ENCODE assay signal across 14 cellular contexts in genomic region chr20:4233520-4233919, GRCh38. TPM values are rescaled to one million over a fixed set of nuclear protein-coding genes. Genes with fewer than 3 reads are reported as not detected.
DNase-seq lines count a peak whose midpoint lies in the region; ATAC-seq and TF ChIP-seq lines count a peak whose summit lies in the region.
"Had no signal": no experiment of that assay in that cellular context is flagged by ENCODE, and none has a peak within 500 bp of the region (broad histone marks: within the 10 kb centered on the region; RNA-seq: fewer than 3 reads in every experiment).

No MANE protein-coding gene starts in this region.

- H3K27ac ChIP-seq in RWPE1 (peak overlapping the region; percentile 61), PC-9 (no peak overlapping the region)
- H3K27ac ChIP-seq: esophagus muscularis mucosa had no signal

- no peak for DNase-seq in BJ (ENCODE audit: low read depth)
- peak; percentile 10 for DNase-seq in GM12865 (ENCODE audit: low read depth)
- DNase-seq in RWPE1 (ENCODE audit: low spot score) = no peak
- no peak for DNase-seq in fibroblast of pulmonary artery (ENCODE audit: low read depth)
- DNase-seq in NCI-H345 treated with DMSO at 0.1 percent for 48 hours (lab: John Stamatoyannopoulos, UW; ENCODE audit: unreplicated experiment) = no peak
- DNase-seq in PC-9 = no peak
- DNase-seq in stimulated activated naive B cell treated with anti-CD40 and anti-IgM and Interleukin-4, amounts not matched to agents 10 μg/mL and 1 μg/mL and 100 μg/mL, for 72 hours = no peak
- DNase-seq: CD4-positive, alpha-beta T cell; NCI-H2081 treated with DMSO at 0.1 percent for 48 hours; occipital lobe had no signal

- no peak overlapping the region for H3K4me3 Mint-ChIP-seq in stimulated activated naive B cell treated with anti-CD40 and anti-IgM and Interleukin-4, amounts not matched to agents 10 μg/mL and 1 μg/mL and 100 μg/mL, for 72 hours
- H3K4me3 Mint-ChIP-seq: activated T-helper 1 cell treated with anti-CD3 and anti-CD28 coated beads, Interleukin-12 subunit alpha, Interleukin-12 subunit beta, Interleukin-2, Interleukin-4 antibody, amounts not matched to agents 30 ng/mL and 10 ng/mL and 1 ng/mL, durations not matched to agents 14 hours and 24 hours and 36 hours; CD4-positive, alpha-beta T cell; dendritic cell treated with granulocyte-macrophage colony-stimulating factor and Interleukin-4, amounts not matched to agents 40 ng/mL and 50 ng/mL, for 4 days; T-helper 2 cell treated with Interferon-gamma antibody and Interleukin-4, amounts not matched to agents 5 μg/mL and 100 μg/mL, for 36 hours had no signal

- TF ChIP-seq CTCF in BJ (IDR thresholded peaks at IDR 0.05; ENCODE audit: insufficient read depth, low read depth, low read length) = peak; percentile 21; the same call in 1 of the 2 replicates
- peak; percentile 33 for TF ChIP-seq CTCF in GM12865 (IDR thresholded peaks at IDR 0.05; ENCODE audit: insufficient read depth, low read depth, low read length, missing control alignments)
- TF ChIP-seq CTCF in RWPE1 (conservative IDR thresholded peaks at IDR 0.05; ENCODE audit: low read depth) = no peak
- TF ChIP-seq CTCF in fibroblast of pulmonary artery (IDR thresholded peaks at IDR 0.05; ENCODE audit: low read length, missing control alignments) = peak; percentile 22
- no peak; the same call in 1 of the 2 replicates for TF ChIP-seq CTCF in PC-9 (conservative IDR thresholded peaks at IDR 0.05)

- no peaks in the 10 kb centered on the region for H4K20me1 ChIP-seq in PC-9 (ENCODE audit: insufficient read depth)

- H3K79me2 ChIP-seq in PC-9 (ENCODE audit: low read depth) = no peaks in the 10 kb centered on the region

- H3K4me1 ChIP-seq in PC-9 (replicated peaks; ENCODE audit: insufficient read depth) = no peaks in the 10 kb centered on the region; the same call in 1 of the 2 replicates

- CTCF ChIA-PET in BJ (lab: Yijun Ruan, JAX) = interaction anchor here (1.0 to 1.3 kb wide), 3 partner anchors 20 to 369 kb away, joined by 3 read pairs; no protein-coding TSS in a partner anchor
- CTCF ChIA-PET in RWPE1 (lab: Yijun Ruan, JAX) = interaction anchor here (0.6 kb wide), 1 partner anchor 433 kb away, joined by 4 read pairs; no protein-coding TSS in a partner anchor
- CTCF ChIA-PET in PC-9 (lab: Charles Lee) = no interaction called here

- no peaks in the 10 kb centered on the region for H3F3A ChIP-seq in PC-9 (ENCODE audit: insufficient read depth, low read depth)

- no peak for ATAC-seq in stimulated activated naive B cell treated with anti-CD40 and anti-IgM and Interleukin-4, amounts not matched to agents 10 μg/mL and 1 μg/mL and 100 μg/mL, for 72 hours (replicated peaks)

- no peaks in the 10 kb centered on the region for H3K9me3 ChIP-seq in PC-9 (ENCODE audit: insufficient read depth, low read depth)

- peaks cover 25% of the 10 kb centered on the region in 2 donors for H3K27me3 Mint-ChIP-seq in stimulated activated naive B cell treated with anti-CD40 and anti-IgM and Interleukin-4, amounts not matched to agents 10 μg/mL and 1 μg/mL and 100 μg/mL, for 72 hours

- H3K4me1 Mint-ChIP-seq in stimulated activated naive B cell treated with anti-CD40 and anti-IgM and Interleukin-4, amounts not matched to agents 10 μg/mL and 1 μg/mL and 100 μg/mL, for 72 hours = no peaks in the 10 kb centered on the region

- no peaks in the 10 kb centered on the region for H3K36me3 Mint-ChIP-seq in stimulated activated naive B cell treated with anti-CD40 and anti-IgM and Interleukin-4, amounts not matched to agents 10 μg/mL and 1 μg/mL and 100 μg/mL, for 72 hours

- no peak overlapping the region for H3K4me2 ChIP-seq in PC-9

- peaks cover 0 to 2% of the 10 kb centered on the region in 2 donors for H3K9me3 Mint-ChIP-seq in stimulated activated naive B cell treated with anti-CD40 and anti-IgM and Interleukin-4, amounts not matched to agents 10 μg/mL and 1 μg/mL and 100 μg/mL, for 72 hours
- H3K9me3 Mint-ChIP-seq: activated T-helper 1 cell treated with anti-CD3 and anti-CD28 coated beads, Interleukin-12 subunit alpha, Interleukin-12 subunit beta, Interleukin-2, Interleukin-4 antibody, amounts not matched to agents 30 ng/mL and 10 ng/mL and 1 ng/mL, durations not matched to agents 14 hours and 24 hours and 36 hours; CD4-positive, alpha-beta T cell; dendritic cell treated with granulocyte-macrophage colony-stimulating factor and Interleukin-4, amounts not matched to agents 40 ng/mL and 50 ng/mL, for 4 days; T-helper 2 cell treated with Interferon-gamma antibody and Interleukin-4, amounts not matched to agents 5 μg/mL and 100 μg/mL, for 36 hours had no signal

- no peaks in the 10 kb centered on the region for H3K36me3 ChIP-seq in BJ (ENCODE audit: control insufficient read depth, insufficient read depth, low read length)
- H3K36me3 ChIP-seq in PC-9 (ENCODE audit: low read depth) = no peaks in the 10 kb centered on the region
- H3K36me3 ChIP-seq: esophagus muscularis mucosa had no signal

- H3K9me2 ChIP-seq in PC-9 (ENCODE audit: insufficient read depth) = no peaks in the 10 kb centered on the region

- H3K4me3 ChIP-seq in BJ (ENCODE audit: low read depth, low read length) = no peak overlapping the region
- no peak overlapping the region for H3K4me3 ChIP-seq in GM12865 (ENCODE audit: low read depth, low read length)
- H3K4me3 ChIP-seq in fibroblast of pulmonary artery (replicated peaks; ENCODE audit: low read depth, low read length) = no peak overlapping the region
- no peak overlapping the region for H3K4me3 ChIP-seq in PC-9
- H3K4me3 ChIP-seq: esophagus muscularis mucosa had no signal

- H2AFZ ChIP-seq in PC-9 = no peak overlapping the region

- no TSS peak for BruUV-seq in PC-9 (replicated peaks; lab: Mats Ljungman, UMichigan)

- POLR2A ChIA-PET in BJ (lab: Charles Lee) (no interaction called here), RWPE1 (lab: Yijun Ruan, JAX; ENCODE audit: low non-redundant PET) (no interaction called here), PC-9 (lab: Charles Lee; ENCODE audit: unreplicated experiment) (no interaction called here)

- intact Hi-C loops in PC-9 (cut with micrococcal nuclease; ENCODE audit: unreplicated experiment) = no loop called here

- no peak overlapping the region for H3K27ac Mint-ChIP-seq in stimulated activated naive B cell treated with anti-CD40 and anti-IgM and Interleukin-4, amounts not matched to agents 10 μg/mL and 1 μg/mL and 100 μg/mL, for 72 hours
- H3K27ac Mint-ChIP-seq: activated T-helper 1 cell treated with anti-CD3 and anti-CD28 coated beads, Interleukin-12 subunit alpha, Interleukin-12 subunit beta, Interleukin-2, Interleukin-4 antibody, amounts not matched to agents 30 ng/mL and 10 ng/mL and 1 ng/mL, durations not matched to agents 14 hours and 24 hours and 36 hours; CD4-positive, alpha-beta T cell; dendritic cell treated with granulocyte-macrophage colony-stimulating factor and Interleukin-4, amounts not matched to agents 40 ng/mL and 50 ng/mL, for 4 days; T-helper 2 cell treated with Interferon-gamma antibody and Interleukin-4, amounts not matched to agents 5 μg/mL and 100 μg/mL, for 36 hours had no signal

- H3K27me3 ChIP-seq in BJ (ENCODE audit: control insufficient read depth, insufficient read depth, low read length) (no peaks in the 10 kb centered on the region), PC-9 (ENCODE audit: insufficient read depth, low read depth) (no peaks in the 10 kb centered on the region)

RNA-seq across cellular contexts. Expression of gene ADRA1D, which starts 15.6 kb away (rescaled TPM):
- polyA plus RNA-seq in BJ (2011; rRNA removed) = 3.7 and 6.5 TPM in 2 replicates
- polyA minus RNA-seq in BJ (2011; rRNA and poly(A)+ RNA removed) = 2.8 and 3.7 TPM in 2 replicates
- total RNA-seq in PC-9 (2021) = not detected in 2 replicates
- total RNA-seq: activated T-helper 1 cell treated with anti-CD3 and anti-CD28 coated beads, Interleukin-12 subunit alpha, Interleukin-12 subunit beta, Interleukin-2, Interleukin-4 antibody, amounts not matched to agents 30 ng/mL and 10 ng/mL and 1 ng/mL, durations not matched to agents 14 hours and 24 hours and 36 hours; CD4-positive, alpha-beta T cell had no signal

Comparison
In these comparisons a context has a peak if more than half of its experiments do, and no peak if none do; other contexts are left out.
1. CTCF ChIP-seq: peak in BJ (single experiment), GM12865 (single experiment) and fibroblast of pulmonary artery (single experiment); none in RWPE1 (single experiment) and PC-9 (single experiment).